ENCODE assay signal across 1 cellular context in genomic region chr17:7484067-7484963, GRCh38.
TF ChIP-seq lines count a peak whose summit lies in the region.

Gene POLR2A, plus strand, starts transcription at chr17:7484366.

TF ChIP-seq in GM12878, 131 proteins besides CTCF, POLR2A, EP300 and RAD21 (continued from another document):
- peak; percentile 63 for TF ChIP-seq ZBTB11 (CRISPR knock-in tag; IDR thresholded peaks at IDR 0.05)
